In the genomic region with DNA sequence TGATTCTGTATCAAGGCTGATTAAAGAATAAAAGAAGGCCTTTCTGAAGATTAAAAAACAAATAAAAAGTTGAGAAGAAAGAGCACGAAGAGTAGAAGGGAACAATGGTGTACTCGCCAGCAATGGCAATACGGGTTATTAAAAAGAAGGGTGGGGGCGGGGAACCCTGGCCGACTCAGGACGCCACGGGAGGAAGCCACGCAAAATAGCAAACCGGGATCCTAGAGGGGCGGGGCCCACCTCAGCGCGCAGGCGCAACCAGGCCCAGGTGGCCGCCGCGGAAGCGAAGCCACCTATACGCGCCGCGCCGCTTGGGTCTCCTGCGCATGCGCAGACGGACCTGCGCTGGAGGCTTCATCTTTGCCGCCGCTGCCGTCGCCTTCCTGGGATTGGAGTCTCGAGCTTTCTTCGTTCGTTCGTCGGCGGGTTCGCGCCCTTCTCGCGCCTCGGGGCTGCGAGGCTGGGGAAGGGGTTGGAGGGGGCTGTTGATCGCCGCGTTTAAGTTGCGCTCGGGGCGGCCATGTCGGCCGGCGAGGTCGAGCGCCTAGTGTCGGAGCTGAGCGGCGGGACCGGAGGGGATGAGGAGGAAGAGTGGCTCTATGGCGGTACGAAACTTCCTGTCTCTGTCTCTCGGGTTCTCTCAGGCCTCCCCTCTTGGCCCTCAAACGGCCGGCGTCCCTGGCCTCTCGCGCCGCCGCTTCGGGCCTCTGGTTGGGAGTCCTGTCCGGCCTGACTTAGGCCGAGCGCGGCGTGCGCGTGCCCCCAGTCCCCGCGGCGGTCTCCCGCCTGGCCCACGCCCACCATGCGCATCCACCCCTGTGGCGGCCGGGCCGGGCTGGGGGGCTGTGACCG, we compare ENCODE assay signal across 1 cellular context.
TF ChIP-seq lines count a peak whose summit lies in the region.

A gene with protein sequence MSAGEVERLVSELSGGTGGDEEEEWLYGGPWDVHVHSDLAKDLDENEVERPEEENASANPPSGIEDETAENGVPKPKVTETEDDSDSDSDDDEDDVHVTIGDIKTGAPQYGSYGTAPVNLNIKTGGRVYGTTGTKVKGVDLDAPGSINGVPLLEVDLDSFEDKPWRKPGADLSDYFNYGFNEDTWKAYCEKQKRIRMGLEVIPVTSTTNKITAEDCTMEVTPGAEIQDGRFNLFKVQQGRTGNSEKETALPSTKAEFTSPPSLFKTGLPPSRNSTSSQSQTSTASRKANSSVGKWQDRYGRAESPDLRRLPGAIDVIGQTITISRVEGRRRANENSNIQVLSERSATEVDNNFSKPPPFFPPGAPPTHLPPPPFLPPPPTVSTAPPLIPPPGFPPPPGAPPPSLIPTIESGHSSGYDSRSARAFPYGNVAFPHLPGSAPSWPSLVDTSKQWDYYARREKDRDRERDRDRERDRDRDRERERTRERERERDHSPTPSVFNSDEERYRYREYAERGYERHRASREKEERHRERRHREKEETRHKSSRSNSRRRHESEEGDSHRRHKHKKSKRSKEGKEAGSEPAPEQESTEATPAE (plus strand): TSS at position 323 of the 852 bp plus-strand sequence. CDS start 198 bp downstream, at position 521.

TF ChIP-seq in HepG2, 621 proteins besides CTCF, POLR2A, EP300 and RAD21 (continued from another document and continues in another):
- TF ChIP-seq KDM3A (CRISPR knock-in tag; IDR thresholded peaks at IDR 0.05; ENCODE audit: low read depth) = peak; percentile 64; the same call in 1 of the 2 replicates
- no peak for TF ChIP-seq STAT5B (CRISPR knock-in tag; IDR thresholded peaks at IDR 0.05)
- no peak; the same call in 1 of the 2 replicates for TF ChIP-seq ZNF703 (CRISPR knock-in tag; IDR thresholded peaks at IDR 0.05; ENCODE audit: borderline replicate concordance)
- TF ChIP-seq, protein P1, sequence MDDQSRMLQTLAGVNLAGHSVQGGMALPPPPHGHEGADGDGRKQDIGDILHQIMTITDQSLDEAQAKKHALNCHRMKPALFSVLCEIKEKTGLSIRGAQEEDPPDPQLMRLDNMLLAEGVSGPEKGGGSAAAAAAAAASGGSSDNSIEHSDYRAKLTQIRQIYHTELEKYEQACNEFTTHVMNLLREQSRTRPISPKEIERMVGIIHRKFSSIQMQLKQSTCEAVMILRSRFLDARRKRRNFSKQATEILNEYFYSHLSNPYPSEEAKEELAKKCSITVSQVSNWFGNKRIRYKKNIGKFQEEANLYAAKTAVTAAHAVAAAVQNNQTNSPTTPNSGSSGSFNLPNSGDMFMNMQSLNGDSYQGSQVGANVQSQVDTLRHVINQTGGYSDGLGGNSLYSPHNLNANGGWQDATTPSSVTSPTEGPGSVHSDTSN (CRISPR knock-in tag; IDR thresholded peaks at IDR 0.05; ENCODE audit: borderline replicate concordance) = no peak
- no peak for TF ChIP-seq SMARCE1 (IDR thresholded peaks at IDR 0.05; ENCODE audit: borderline replicate concordance)
- TF ChIP-seq, protein P2, sequence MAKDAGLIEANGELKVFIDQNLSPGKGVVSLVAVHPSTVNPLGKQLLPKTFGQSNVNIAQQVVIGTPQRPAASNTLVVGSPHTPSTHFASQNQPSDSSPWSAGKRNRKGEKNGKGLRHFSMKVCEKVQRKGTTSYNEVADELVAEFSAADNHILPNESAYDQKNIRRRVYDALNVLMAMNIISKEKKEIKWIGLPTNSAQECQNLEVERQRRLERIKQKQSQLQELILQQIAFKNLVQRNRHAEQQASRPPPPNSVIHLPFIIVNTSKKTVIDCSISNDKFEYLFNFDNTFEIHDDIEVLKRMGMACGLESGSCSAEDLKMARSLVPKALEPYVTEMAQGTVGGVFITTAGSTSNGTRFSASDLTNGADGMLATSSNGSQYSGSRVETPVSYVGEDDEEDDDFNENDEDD (CRISPR knock-in tag; IDR thresholded peaks at IDR 0.05; ENCODE audit: borderline replicate concordance) = peak; percentile 81
- TF ChIP-seq, protein P3, sequence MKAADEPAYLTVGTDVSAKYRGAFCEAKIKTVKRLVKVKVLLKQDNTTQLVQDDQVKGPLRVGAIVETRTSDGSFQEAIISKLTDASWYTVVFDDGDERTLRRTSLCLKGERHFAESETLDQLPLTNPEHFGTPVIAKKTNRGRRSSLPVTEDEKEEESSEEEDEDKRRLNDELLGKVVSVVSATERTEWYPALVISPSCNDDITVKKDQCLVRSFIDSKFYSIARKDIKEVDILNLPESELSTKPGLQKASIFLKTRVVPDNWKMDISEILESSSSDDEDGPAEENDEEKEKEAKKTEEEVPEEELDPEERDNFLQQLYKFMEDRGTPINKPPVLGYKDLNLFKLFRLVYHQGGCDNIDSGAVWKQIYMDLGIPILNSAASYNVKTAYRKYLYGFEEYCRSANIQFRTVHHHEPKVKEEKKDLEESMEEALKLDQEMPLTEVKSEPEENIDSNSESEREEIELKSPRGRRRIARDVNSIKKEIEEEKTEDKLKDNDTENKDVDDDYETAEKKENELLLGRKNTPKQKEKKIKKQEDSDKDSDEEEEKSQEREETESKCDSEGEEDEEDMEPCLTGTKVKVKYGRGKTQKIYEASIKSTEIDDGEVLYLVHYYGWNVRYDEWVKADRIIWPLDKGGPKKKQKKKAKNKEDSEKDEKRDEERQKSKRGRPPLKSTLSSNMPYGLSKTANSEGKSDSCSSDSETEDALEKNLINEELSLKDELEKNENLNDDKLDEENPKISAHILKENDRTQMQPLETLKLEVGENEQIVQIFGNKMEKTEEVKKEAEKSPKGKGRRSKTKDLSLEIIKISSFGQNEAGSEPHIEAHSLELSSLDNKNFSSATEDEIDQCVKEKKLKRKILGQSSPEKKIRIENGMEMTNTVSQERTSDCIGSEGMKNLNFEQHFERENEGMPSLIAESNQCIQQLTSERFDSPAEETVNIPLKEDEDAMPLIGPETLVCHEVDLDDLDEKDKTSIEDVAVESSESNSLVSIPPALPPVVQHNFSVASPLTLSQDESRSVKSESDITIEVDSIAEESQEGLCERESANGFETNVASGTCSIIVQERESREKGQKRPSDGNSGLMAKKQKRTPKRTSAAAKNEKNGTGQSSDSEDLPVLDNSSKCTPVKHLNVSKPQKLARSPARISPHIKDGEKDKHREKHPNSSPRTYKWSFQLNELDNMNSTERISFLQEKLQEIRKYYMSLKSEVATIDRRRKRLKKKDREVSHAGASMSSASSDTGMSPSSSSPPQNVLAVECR (CRISPR knock-in tag; IDR thresholded peaks at IDR 0.05; ENCODE audit: borderline replicate concordance) = peak; percentile 92
- no peak for TF ChIP-seq CBX1 (IDR thresholded peaks at IDR 0.05; ENCODE audit: low read depth)
- 0 out of 2 replicates have a peak, but pooled peaks have one; percentile 64 for TF ChIP-seq ZNF383 (CRISPR knock-in tag; IDR thresholded peaks at IDR 0.05; ENCODE audit: borderline replicate concordance)
- TF ChIP-seq, protein P4, sequence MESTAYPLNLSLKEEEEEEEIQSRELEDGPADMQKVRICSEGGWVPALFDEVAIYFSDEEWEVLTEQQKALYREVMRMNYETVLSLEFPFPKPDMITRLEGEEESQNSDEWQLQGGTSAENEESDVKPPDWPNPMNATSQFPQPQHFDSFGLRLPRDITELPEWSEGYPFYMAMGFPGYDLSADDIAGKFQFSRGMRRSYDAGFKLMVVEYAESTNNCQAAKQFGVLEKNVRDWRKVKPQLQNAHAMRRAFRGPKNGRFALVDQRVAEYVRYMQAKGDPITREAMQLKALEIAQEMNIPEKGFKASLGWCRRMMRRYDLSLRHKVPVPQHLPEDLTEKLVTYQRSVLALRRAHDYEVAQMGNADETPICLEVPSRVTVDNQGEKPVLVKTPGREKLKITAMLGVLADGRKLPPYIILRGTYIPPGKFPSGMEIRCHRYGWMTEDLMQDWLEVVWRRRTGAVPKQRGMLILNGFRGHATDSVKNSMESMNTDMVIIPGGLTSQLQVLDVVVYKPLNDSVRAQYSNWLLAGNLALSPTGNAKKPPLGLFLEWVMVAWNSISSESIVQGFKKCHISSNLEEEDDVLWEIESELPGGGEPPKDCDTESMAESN (CRISPR knock-in tag; conservative IDR thresholded peaks at IDR 0.05) = peak; percentile 70
- no peak; the same call in 1 of the 2 replicates for TF ChIP-seq TSC22D2 (CRISPR knock-in tag; IDR thresholded peaks at IDR 0.05; ENCODE audit: borderline replicate concordance)
- TF ChIP-seq, protein P5, sequence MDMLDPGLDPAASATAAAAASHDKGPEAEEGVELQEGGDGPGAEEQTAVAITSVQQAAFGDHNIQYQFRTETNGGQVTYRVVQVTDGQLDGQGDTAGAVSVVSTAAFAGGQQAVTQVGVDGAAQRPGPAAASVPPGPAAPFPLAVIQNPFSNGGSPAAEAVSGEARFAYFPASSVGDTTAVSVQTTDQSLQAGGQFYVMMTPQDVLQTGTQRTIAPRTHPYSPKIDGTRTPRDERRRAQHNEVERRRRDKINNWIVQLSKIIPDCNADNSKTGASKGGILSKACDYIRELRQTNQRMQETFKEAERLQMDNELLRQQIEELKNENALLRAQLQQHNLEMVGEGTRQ (IDR thresholded peaks at IDR 0.05; ENCODE audit: low read depth, low read length) = no peak
- TF ChIP-seq, protein P5 (CRISPR knock-in tag; IDR thresholded peaks at IDR 0.05; ENCODE audit: borderline replicate concordance) = no peak
- TF ChIP-seq ZMYM2 (CRISPR knock-in tag; IDR thresholded peaks at IDR 0.05) = no peak
- TF ChIP-seq, protein P6, sequence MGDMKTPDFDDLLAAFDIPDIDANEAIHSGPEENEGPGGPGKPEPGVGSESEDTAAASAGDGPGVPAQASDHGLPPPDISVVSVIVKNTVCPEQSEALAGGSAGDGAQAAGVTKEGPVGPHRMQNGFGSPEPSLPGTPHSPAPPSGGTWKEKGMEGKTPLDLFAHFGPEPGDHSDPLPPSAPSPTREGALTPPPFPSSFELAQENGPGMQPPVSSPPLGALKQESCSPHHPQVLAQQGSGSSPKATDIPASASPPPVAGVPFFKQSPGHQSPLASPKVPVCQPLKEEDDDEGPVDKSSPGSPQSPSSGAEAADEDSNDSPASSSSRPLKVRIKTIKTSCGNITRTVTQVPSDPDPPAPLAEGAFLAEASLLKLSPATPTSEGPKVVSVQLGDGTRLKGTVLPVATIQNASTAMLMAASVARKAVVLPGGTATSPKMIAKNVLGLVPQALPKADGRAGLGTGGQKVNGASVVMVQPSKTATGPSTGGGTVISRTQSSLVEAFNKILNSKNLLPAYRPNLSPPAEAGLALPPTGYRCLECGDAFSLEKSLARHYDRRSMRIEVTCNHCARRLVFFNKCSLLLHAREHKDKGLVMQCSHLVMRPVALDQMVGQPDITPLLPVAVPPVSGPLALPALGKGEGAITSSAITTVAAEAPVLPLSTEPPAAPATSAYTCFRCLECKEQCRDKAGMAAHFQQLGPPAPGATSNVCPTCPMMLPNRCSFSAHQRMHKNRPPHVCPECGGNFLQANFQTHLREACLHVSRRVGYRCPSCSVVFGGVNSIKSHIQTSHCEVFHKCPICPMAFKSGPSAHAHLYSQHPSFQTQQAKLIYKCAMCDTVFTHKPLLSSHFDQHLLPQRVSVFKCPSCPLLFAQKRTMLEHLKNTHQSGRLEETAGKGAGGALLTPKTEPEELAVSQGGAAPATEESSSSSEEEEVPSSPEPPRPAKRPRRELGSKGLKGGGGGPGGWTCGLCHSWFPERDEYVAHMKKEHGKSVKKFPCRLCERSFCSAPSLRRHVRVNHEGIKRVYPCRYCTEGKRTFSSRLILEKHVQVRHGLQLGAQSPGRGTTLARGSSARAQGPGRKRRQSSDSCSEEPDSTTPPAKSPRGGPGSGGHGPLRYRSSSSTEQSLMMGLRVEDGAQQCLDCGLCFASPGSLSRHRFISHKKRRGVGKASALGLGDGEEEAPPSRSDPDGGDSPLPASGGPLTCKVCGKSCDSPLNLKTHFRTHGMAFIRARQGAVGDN (CRISPR knock-in tag; IDR thresholded peaks at IDR 0.05) = peak; percentile 95
- TF ChIP-seq, protein P7, sequence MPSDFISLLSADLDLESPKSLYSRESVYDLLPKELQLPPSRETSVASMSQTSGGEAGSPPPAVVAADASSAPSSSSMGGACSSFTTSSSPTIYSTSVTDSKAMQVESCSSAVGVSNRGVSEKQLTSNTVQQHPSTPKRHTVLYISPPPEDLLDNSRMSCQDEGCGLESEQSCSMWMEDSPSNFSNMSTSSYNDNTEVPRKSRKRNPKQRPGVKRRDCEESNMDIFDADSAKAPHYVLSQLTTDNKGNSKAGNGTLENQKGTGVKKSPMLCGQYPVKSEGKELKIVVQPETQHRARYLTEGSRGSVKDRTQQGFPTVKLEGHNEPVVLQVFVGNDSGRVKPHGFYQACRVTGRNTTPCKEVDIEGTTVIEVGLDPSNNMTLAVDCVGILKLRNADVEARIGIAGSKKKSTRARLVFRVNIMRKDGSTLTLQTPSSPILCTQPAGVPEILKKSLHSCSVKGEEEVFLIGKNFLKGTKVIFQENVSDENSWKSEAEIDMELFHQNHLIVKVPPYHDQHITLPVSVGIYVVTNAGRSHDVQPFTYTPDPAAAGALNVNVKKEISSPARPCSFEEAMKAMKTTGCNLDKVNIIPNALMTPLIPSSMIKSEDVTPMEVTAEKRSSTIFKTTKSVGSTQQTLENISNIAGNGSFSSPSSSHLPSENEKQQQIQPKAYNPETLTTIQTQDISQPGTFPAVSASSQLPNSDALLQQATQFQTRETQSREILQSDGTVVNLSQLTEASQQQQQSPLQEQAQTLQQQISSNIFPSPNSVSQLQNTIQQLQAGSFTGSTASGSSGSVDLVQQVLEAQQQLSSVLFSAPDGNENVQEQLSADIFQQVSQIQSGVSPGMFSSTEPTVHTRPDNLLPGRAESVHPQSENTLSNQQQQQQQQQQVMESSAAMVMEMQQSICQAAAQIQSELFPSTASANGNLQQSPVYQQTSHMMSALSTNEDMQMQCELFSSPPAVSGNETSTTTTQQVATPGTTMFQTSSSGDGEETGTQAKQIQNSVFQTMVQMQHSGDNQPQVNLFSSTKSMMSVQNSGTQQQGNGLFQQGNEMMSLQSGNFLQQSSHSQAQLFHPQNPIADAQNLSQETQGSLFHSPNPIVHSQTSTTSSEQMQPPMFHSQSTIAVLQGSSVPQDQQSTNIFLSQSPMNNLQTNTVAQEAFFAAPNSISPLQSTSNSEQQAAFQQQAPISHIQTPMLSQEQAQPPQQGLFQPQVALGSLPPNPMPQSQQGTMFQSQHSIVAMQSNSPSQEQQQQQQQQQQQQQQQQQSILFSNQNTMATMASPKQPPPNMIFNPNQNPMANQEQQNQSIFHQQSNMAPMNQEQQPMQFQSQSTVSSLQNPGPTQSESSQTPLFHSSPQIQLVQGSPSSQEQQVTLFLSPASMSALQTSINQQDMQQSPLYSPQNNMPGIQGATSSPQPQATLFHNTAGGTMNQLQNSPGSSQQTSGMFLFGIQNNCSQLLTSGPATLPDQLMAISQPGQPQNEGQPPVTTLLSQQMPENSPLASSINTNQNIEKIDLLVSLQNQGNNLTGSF (CRISPR knock-in tag; IDR thresholded peaks at IDR 0.05) = no peak; the same call in 1 of the 2 replicates
